In the genomic region with DNA sequence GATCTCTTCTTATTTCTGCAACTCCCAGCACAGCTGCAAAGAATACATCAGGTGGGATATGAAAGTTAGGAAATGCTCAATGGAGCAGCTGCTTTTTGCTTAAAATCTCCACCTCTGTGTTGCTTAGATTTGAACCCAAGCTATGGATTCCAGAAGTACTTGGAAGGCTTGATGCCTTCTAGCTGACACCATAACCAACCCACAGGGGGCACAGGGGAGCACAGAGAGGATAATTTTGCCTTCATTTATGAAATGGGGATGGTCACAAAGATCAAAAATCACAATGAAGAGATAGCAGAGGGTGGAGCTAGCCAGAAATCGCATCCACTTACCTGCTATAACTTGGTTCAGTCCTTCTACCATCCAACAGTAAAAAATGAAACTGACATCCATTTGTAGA, we compare ENCODE assay signal across 16 cellular contexts.
DNase-seq lines count a peak whose midpoint lies in the region; ATAC-seq, FAIRE-seq and TF ChIP-seq lines count a peak whose summit lies in the region.
"Had no signal": no experiment of that assay in that cellular context is flagged by ENCODE, and none has a peak within 500 bp of the region (broad histone marks: within the 10 kb centered on the region; RNA-seq: fewer than 3 reads in every experiment).

No MANE protein-coding gene starts in this region.

- peaks cover 7% of the 10 kb centered on the region for H3K4me1 Mint-ChIP-seq in neural progenitor cell
- H3K4me1 Mint-ChIP-seq: central memory CD8-positive, alpha-beta T cell; naive thymus-derived CD4-positive, alpha-beta T cell had no signal

- H3K4me2 ChIP-seq in KMS-11 (no peak overlapping the region), neural progenitor cell (no peak overlapping the region)

- no peaks in the 10 kb centered on the region for H3K9me3 ChIP-seq in neural progenitor cell (ENCODE audit: low read depth)
- H3K9me3 ChIP-seq: Caco-2 had no signal

- H3K27me3 ChIP-seq in KMS-11 (ENCODE audit: insufficient read depth, low read depth) (no peaks in the 10 kb centered on the region), bronchial epithelial cell (ENCODE audit: control insufficient read depth, insufficient read depth, low read length) (no peaks in the 10 kb centered on the region), neural progenitor cell (no peaks in the 10 kb centered on the region), dorsolateral prefrontal cortex (no peaks in the 10 kb centered on the region)

- H3K9ac ChIP-seq in KMS-11 (no peak overlapping the region), neural progenitor cell (no peak overlapping the region)

- H3K4me3 ChIP-seq in GM12864 (ENCODE audit: low read depth, low read length): no peak overlapping the region
- no peak overlapping the region for H3K4me3 ChIP-seq in KMS-11 (IDR thresholded peaks at IDR 0.05; ENCODE audit: insufficient read depth, low read depth, low read length)
- H3K4me3 ChIP-seq in bronchial epithelial cell (ENCODE audit: low read depth, low read length): no peak overlapping the region
- no peak overlapping the region for H3K4me3 ChIP-seq in neural progenitor cell
- H3K4me3 ChIP-seq in dorsolateral prefrontal cortex: no peak overlapping the region

- H3K79me2 ChIP-seq in KMS-11 (ENCODE audit: insufficient read depth, low read depth) (no peaks in the 10 kb centered on the region), neural progenitor cell (ENCODE audit: low read depth) (no peaks in the 10 kb centered on the region)

- no peak for FAIRE-seq in bronchial epithelial cell (lab: Jason Lieb, UNC)

- H3K9me3 Mint-ChIP-seq in neural progenitor cell: no peaks in the 10 kb centered on the region
- H3K9me3 Mint-ChIP-seq: central memory CD8-positive, alpha-beta T cell; naive thymus-derived CD4-positive, alpha-beta T cell; T-helper 1 cell treated with Interleukin-12 subunit alpha and Interleukin-12 subunit beta and Interleukin-4 antibody, amounts not matched to agents 30 μg/mL and 1 μg/mL, for 36 hours had no signal

- no peaks in the 10 kb centered on the region for H3K36me3 ChIP-seq in KMS-11 (ENCODE audit: insufficient read depth)
- no peaks in the 10 kb centered on the region for H3K36me3 ChIP-seq in bronchial epithelial cell (ENCODE audit: control insufficient read depth, insufficient read depth, low read length)
- no peaks in the 10 kb centered on the region for H3K36me3 ChIP-seq in neural progenitor cell

- no peaks in the 10 kb centered on the region for H3K27me3 Mint-ChIP-seq in neural progenitor cell (ENCODE audit: insufficient read depth, low read depth)

- intact Hi-C loops in dorsolateral prefrontal cortex (cut with DNase I): no loop called here

- peaks cover 11% of the 10 kb centered on the region for H3K36me3 Mint-ChIP-seq in neural progenitor cell
- H3K36me3 Mint-ChIP-seq: naive thymus-derived CD4-positive, alpha-beta T cell had no signal

- H3K27ac Mint-ChIP-seq in neural progenitor cell: no peak overlapping the region
- H3K27ac Mint-ChIP-seq: naive thymus-derived CD4-positive, alpha-beta T cell; T-helper 1 cell treated with Interleukin-12 subunit alpha and Interleukin-12 subunit beta and Interleukin-4 antibody, amounts not matched to agents 30 μg/mL and 1 μg/mL, for 36 hours had no signal

- H3K27ac ChIP-seq in KMS-11: no peak overlapping the region
- H3K27ac ChIP-seq in neural progenitor cell: no peak overlapping the region
- peak overlapping the region in 1 of 59 donors; percentile 21 for H3K27ac ChIP-seq in dorsolateral prefrontal cortex

- TF ChIP-seq CTCF in GM12864 (IDR thresholded peaks at IDR 0.05; ENCODE audit: low read depth, low read length, missing control alignments): peak; percentile 41
- 0 out of 2 replicates have a peak, but pooled peaks have one; percentile 11 for TF ChIP-seq CTCF in KMS-11 (conservative IDR thresholded peaks at IDR 0.05; ENCODE audit: low read depth, low read length)
- peak; percentile 22 for TF ChIP-seq CTCF in bronchial epithelial cell (IDR thresholded peaks at IDR 0.05; ENCODE audit: insufficient read depth, low read length, severe bottlenecking)
- TF ChIP-seq CTCF in neural progenitor cell (IDR thresholded peaks at IDR 0.05): peak; percentile 24
- peak in 1 of 56 donors; percentile 17 for TF ChIP-seq CTCF in dorsolateral prefrontal cortex (IDR thresholded peaks at IDR 0.05 in 54 of 56, conservative IDR thresholded peaks at IDR 0.05 in 2 of 56; ENCODE audit: low read depth in 1 of 56, partially characterized antibody in 56 of 56)

- no peak for DNase-seq in GM12864 (ENCODE audit: low read depth)
- no peak for DNase-seq in bronchial epithelial cell (ENCODE audit: low read depth)
- no peak for DNase-seq in neural progenitor cell (ENCODE audit: low spot score)
- no peak for DNase-seq in dorsolateral prefrontal cortex
- no peak for DNase-seq in Ammon's horn (ENCODE audit: low spot score)
- no peak for DNase-seq in NK-92 treated with Interleukin-12 subunit alpha and Interleukin-12 subunit beta, amount 100 ng/mL, for 24 hours (lab: John Stamatoyannopoulos, UW)
- DNase-seq: activated CD4-positive, alpha-beta T cell treated with anti-CD3 and anti-CD28 coated beads, Interleukin-2, amount 50 U/mL, for 1 hour; activated gamma-delta T cell treated with Interleukin-2 at 50 U/mL for 16 hours; Caco-2; left cardiac atrium; naive thymus-derived CD4-positive, alpha-beta T cell; NCI-H2029 had no signal

- no peak overlapping the region for H2AFZ ChIP-seq in KMS-11 (ENCODE audit: low read depth)
- H2AFZ ChIP-seq in neural progenitor cell (replicated peaks): no peak overlapping the region

- ATAC-seq in GM21381 (IDR thresholded peaks at IDR 0.05; ENCODE audit: unreplicated experiment): no peak
- ATAC-seq: naive thymus-derived CD4-positive, alpha-beta T cell had no signal

- no peak overlapping the region for H3K4me3 Mint-ChIP-seq in neural progenitor cell
- H3K4me3 Mint-ChIP-seq: central memory CD8-positive, alpha-beta T cell; naive thymus-derived CD4-positive, alpha-beta T cell; T-helper 1 cell treated with Interleukin-12 subunit alpha and Interleukin-12 subunit beta and Interleukin-4 antibody, amounts not matched to agents 30 μg/mL and 1 μg/mL, for 36 hours had no signal

- H4K20me1 ChIP-seq in KMS-11 (ENCODE audit: insufficient read depth) (no peaks in the 10 kb centered on the region), neural progenitor cell (ENCODE audit: low read depth) (no peaks in the 10 kb centered on the region)

- H3F3A ChIP-seq in neural progenitor cell (ENCODE audit: low read depth): no peaks in the 10 kb centered on the region

- H3K4me1 ChIP-seq in KMS-11 (ENCODE audit: low read depth, poor library complexity, severe bottlenecking) (peaks cover 16% of the 10 kb centered on the region), neural progenitor cell (no peaks in the 10 kb centered on the region)
- H3K4me1 ChIP-seq: Caco-2 had no signal
